34 cellular contexts compared by ENCODE assay signal in the genomic region with DNA sequence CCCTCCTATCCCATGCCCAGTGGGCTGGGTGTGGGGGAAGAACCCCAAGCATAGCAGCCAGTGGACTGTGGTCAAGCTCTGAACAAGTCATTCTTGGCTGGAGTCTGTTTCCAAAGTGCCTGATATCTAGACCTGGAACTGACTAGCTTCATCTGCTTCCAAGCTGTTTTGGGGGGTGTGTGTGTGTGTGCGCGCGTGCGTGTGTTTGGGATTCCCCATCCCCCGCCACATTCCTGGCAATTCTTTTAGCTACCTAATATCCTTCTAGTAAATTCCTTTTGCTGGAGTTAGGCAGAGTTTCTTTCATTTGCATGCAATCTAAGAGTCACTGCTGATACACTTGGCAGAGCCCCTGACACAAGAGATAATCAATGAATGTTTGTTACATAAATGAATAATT. TPM values are rescaled to one million over a fixed set of nuclear protein-coding genes. Genes with fewer than 3 reads are reported as not detected.
"Had no signal": no experiment of that assay in that cellular context is flagged by ENCODE, and none has a peak within 500 bp of the region (broad histone marks: within the 10 kb centered on the region; RNA-seq: fewer than 3 reads in every experiment).

No MANE protein-coding gene starts in this region.

- H2AFZ ChIP-seq: parathyroid adenoma had no signal

- H3K79me2 ChIP-seq: parathyroid adenoma had no signal

- H3K4me3 ChIP-seq: coronary artery, esophagus muscularis mucosa, heart right ventricle, lower lobe of right lung, right lobe of liver, smooth muscle cell, stomach, thyroid gland, vagina had no signal

- H3K27ac Mint-ChIP-seq: naive B cell; natural killer cell treated with Interleukin-12 subunit alpha and Interleukin-12 subunit beta and Interleukin-15 and Interleukin-18, amount 100 ng/mL, for 72 hours; progenitor cell of endocrine pancreas; stimulated activated effector memory CD8-positive, alpha-beta T cell treated with anti-CD3 and anti-CD28 coated beads, Interleukin-12 subunit alpha, Interleukin-12 subunit beta, amount 100 ng/mL, for 72 hours had no signal

- H3K36me3 Mint-ChIP-seq: naive B cell; natural killer cell treated with Interleukin-12 subunit alpha and Interleukin-12 subunit beta and Interleukin-15 and Interleukin-18, amount 100 ng/mL, for 72 hours; stimulated activated effector memory CD8-positive, alpha-beta T cell treated with anti-CD3 and anti-CD28 coated beads, Interleukin-12 subunit alpha, Interleukin-12 subunit beta, amount 100 ng/mL, for 72 hours had no signal

- H3K9ac ChIP-seq: parathyroid adenoma had no signal

- H3K27me3 ChIP-seq: esophagus muscularis mucosa, foreskin keratinocyte, right lobe of liver, stomach, thyroid gland, vagina had no signal

- H3K9me3 Mint-ChIP-seq: neural crest cell; stimulated activated effector memory CD8-positive, alpha-beta T cell treated with anti-CD3 and anti-CD28 coated beads, Interleukin-12 subunit alpha, Interleukin-12 subunit beta, amount 100 ng/mL, for 72 hours had no signal

- ATAC-seq: foreskin keratinocyte; heart right ventricle; left colon; left ventricle myocardium superior; lower lobe of right lung; natural killer cell treated with Interleukin-12 subunit alpha and Interleukin-12 subunit beta and Interleukin-15 and Interleukin-18, amount 100 ng/mL, for 72 hours; right lobe of liver; stimulated activated effector memory CD8-positive, alpha-beta T cell treated with anti-CD3 and anti-CD28 coated beads, Interleukin-12 subunit alpha, Interleukin-12 subunit beta, amount 100 ng/mL, for 72 hours had no signal

- H3K4me2 ChIP-seq: smooth muscle cell had no signal

- H3K4me1 Mint-ChIP-seq: naive B cell; neural crest cell; stimulated activated effector memory CD8-positive, alpha-beta T cell treated with anti-CD3 and anti-CD28 coated beads, Interleukin-12 subunit alpha, Interleukin-12 subunit beta, amount 100 ng/mL, for 72 hours had no signal

- H3K4me3 Mint-ChIP-seq: naive B cell; natural killer cell treated with Interleukin-12 subunit alpha and Interleukin-12 subunit beta and Interleukin-15 and Interleukin-18, amount 100 ng/mL, for 72 hours; neural crest cell; stimulated activated effector memory CD8-positive, alpha-beta T cell treated with anti-CD3 and anti-CD28 coated beads, Interleukin-12 subunit alpha, Interleukin-12 subunit beta, amount 100 ng/mL, for 72 hours had no signal

- H3K36me3 ChIP-seq: esophagus muscularis mucosa, heart right ventricle, lower lobe of right lung, right lobe of liver, stomach, thyroid gland, vagina had no signal

- H3K9me3 ChIP-seq: esophagus muscularis mucosa, heart right ventricle, lower lobe of right lung, right lobe of liver, stomach, thyroid gland, vagina had no signal

- H3K4me1 ChIP-seq: esophagus muscularis mucosa, foreskin keratinocyte, heart right ventricle, lower lobe of right lung, parathyroid adenoma, stomach, thyroid gland, vagina had no signal

- DNase-seq: dermis blood vessel endothelial cell; effector memory CD4-positive, alpha-beta T cell; foreskin keratinocyte; glutamatergic neuron; heart right ventricle; hippocampal formation; kidney glomerular epithelial cell; left colon; left ventricle myocardium superior; lower lobe of right lung; naive B cell; right lobe of liver; stimulated activated CD4-positive, alpha-beta T cell treated with anti-CD3 and anti-CD28 coated beads, Interleukin-12 subunit alpha, Interleukin-12 subunit beta, amount 100 ng/mL, for 4 hours; stimulated activated CD4-positive, alpha-beta T cell treated with anti-CD3 and anti-CD28 coated beads, Interleukin-1b, Interleukin-23, amount 100 ng/mL, for 48 hours; stimulated activated CD4-positive, alpha-beta T cell treated with anti-CD3 and anti-CD28 coated beads, Interleukin-4, amount 100 ng/mL, for 24 hours; stimulated activated naive CD4-positive, alpha-beta T cell treated with Interleukin-2 at 50 U/mL for 16 hours; stomach; thyroid gland; trophoblast cell had no signal

- H3K27ac ChIP-seq: coronary artery, esophagus muscularis mucosa, foreskin keratinocyte, heart right ventricle, lower lobe of right lung, parathyroid adenoma, right lobe of liver, stomach, thyroid gland, vagina had no signal

RNA-seq across cellular contexts. Expression of a gene that starts 7.8 kb away (rescaled TPM):
- total RNA-seq: dermis blood vessel endothelial cell; endothelial cell of umbilical vein; epithelial cell of proximal tubule; fibroblast of lung; foreskin keratinocyte; left colon; left ventricle myocardium superior; mononuclear cell; natural killer cell treated with Interleukin-12 subunit alpha and Interleukin-12 subunit beta and Interleukin-15 and Interleukin-18, amount 100 ng/mL, for 72 hours; osteoblast; subcutaneous adipose tissue had no signal
- polyA plus RNA-seq: endothelial cell of umbilical vein, fibroblast of lung, foreskin keratinocyte, heart right ventricle, smooth muscle cell had no signal
